ENCODE assay signal across 7 cellular contexts in genomic region chr7:22726849-22727792, GRCh38. TPM values are rescaled to one million over a fixed set of nuclear protein-coding genes. Genes with fewer than 3 reads are reported as not detected.
DNase-seq lines count a peak whose midpoint lies in the region; ATAC-seq and TF ChIP-seq lines count a peak whose summit lies in the region.

TSS of gene IL6 (plus strand) at chr7:22727200. CDS start at chr7:22727263, 63 bp downstream.

- 37% methylated on average over 18 of the region's 31 CpGs for WGBS in esophagus muscularis mucosa

- H3K4me1 ChIP-seq in esophagus muscularis mucosa, result peaks cover 57 to 77% (median 75%) of the 10 kb centered on the region in 4 donors

- peak within 1 kb of the TSS; percentile 60 for H3K4me3 Mint-ChIP-seq in activated CD4-positive, alpha-beta T cell treated with anti-CD3 and anti-CD28 coated beads, Interleukin-2, amount 10 ng/mL, durations not matched to agents 7 days and 5 days
- peak within 1 kb of the TSS; percentile 80 for H3K4me3 Mint-ChIP-seq in type B pancreatic cell

- TF ChIP-seq CTCF in GM12875 (IDR thresholded peaks at IDR 0.05; ENCODE audit: borderline replicate concordance, insufficient read depth, low read depth, low read length) (0 out of 2 replicates have a peak, but pooled peaks have one; percentile 3), esophagus muscularis mucosa (IDR thresholded peaks at IDR 0.05) (no peak), type B pancreatic cell (conservative IDR thresholded peaks at IDR 0.05) (no peak)

- no peaks in the 10 kb centered on the region for H3K36me3 ChIP-seq in esophagus muscularis mucosa

- H3K27ac Mint-ChIP-seq in activated CD4-positive, alpha-beta T cell treated with anti-CD3 and anti-CD28 coated beads, Interleukin-2, amount 10 ng/mL, durations not matched to agents 7 days and 5 days, result peak within 1 kb of the TSS; percentile 78
- H3K27ac Mint-ChIP-seq in type B pancreatic cell, result peak within 1 kb of the TSS; percentile 88

- intact Hi-C loops in esophagus muscularis mucosa (cut with DNase I), result loop anchor here (2.0 to 10.0 kb wide), 2 partner anchors 166 to 328 kb away; no protein-coding TSS in a partner anchor

- no peak within 1 kb of the TSS for H3K4me3 ChIP-seq in GM12875 (ENCODE audit: low read depth, low read length)
- peak within 1 kb of the TSS; percentile 46 to 59 (median 50) for H3K4me3 ChIP-seq in esophagus muscularis mucosa

- no peaks in the 10 kb centered on the region for H3K9me3 ChIP-seq in esophagus muscularis mucosa

- no peaks in the 10 kb centered on the region for H3K27me3 ChIP-seq in esophagus muscularis mucosa

- no peak for ATAC-seq in GM21786 (IDR thresholded peaks at IDR 0.05; ENCODE audit: unreplicated experiment)

- peaks cover 40% of the 10 kb centered on the region for H3K27me3 Mint-ChIP-seq in activated CD4-positive, alpha-beta T cell treated with anti-CD3 and anti-CD28 coated beads, Interleukin-2, amount 10 ng/mL, durations not matched to agents 7 days and 5 days
- peaks cover 11% of the 10 kb centered on the region for H3K27me3 Mint-ChIP-seq in type B pancreatic cell

- peak within 1 kb of the TSS; percentile 77 to 87 (median 84) for H3K27ac ChIP-seq in esophagus muscularis mucosa (replicated peaks in 1 of 4)

- H3K4me1 Mint-ChIP-seq in activated CD4-positive, alpha-beta T cell treated with anti-CD3 and anti-CD28 coated beads, Interleukin-2, amount 10 ng/mL, durations not matched to agents 7 days and 5 days, result peaks cover 61% of the 10 kb centered on the region
- peaks cover 14% of the 10 kb centered on the region for H3K4me1 Mint-ChIP-seq in type B pancreatic cell (ENCODE audit: unreplicated experiment)

- CTCF ChIA-PET in activated CD4-positive, alpha-beta T cell treated with anti-CD3 and anti-CD28 coated beads, Interleukin-2, amount 10 ng/mL, durations not matched to agents 7 days and 5 days (lab: Charles Lee), result interaction anchor here (0.7 to 2.1 kb wide), 11 partner anchors 8 to 329 kb away, joined by 3 to 14 read pairs (median 4); no protein-coding TSS in a partner anchor

- TF ChIP-seq EP300 in esophagus muscularis mucosa (IDR thresholded peaks at IDR 0.05), result no peak

- POLR2A ChIA-PET in activated CD4-positive, alpha-beta T cell treated with anti-CD3 and anti-CD28 coated beads, Interleukin-2, amount 10 ng/mL, durations not matched to agents 7 days and 5 days (lab: Charles Lee), result interaction anchor here (0.6 kb wide), 1 partner anchor 54 kb away, joined by 3 read pairs; no protein-coding TSS in a partner anchor

- no peaks in the 10 kb centered on the region for H3K9me3 Mint-ChIP-seq in activated CD4-positive, alpha-beta T cell treated with anti-CD3 and anti-CD28 coated beads, Interleukin-2, amount 10 ng/mL, durations not matched to agents 7 days and 5 days
- H3K9me3 Mint-ChIP-seq in type B pancreatic cell, result no peaks in the 10 kb centered on the region

- peaks cover 1% of the 10 kb centered on the region for H3K36me3 Mint-ChIP-seq in activated CD4-positive, alpha-beta T cell treated with anti-CD3 and anti-CD28 coated beads, Interleukin-2, amount 10 ng/mL, durations not matched to agents 7 days and 5 days (ENCODE audit: low read depth)
- H3K36me3 Mint-ChIP-seq in type B pancreatic cell, result no peaks in the 10 kb centered on the region

- DNase-seq in NCI-H1694 (lab: John Stamatoyannopoulos, UW) (peak; percentile 31), esophagus muscularis mucosa (ENCODE audit: extremely low spot score) (no peak), mucosa of gallbladder (ENCODE audit: low spot score) (peak; percentile 64), type B pancreatic cell (ENCODE audit: extremely low spot score, unreplicated experiment) (no peak)
- peak; percentile 8 for DNase-seq in activated CD4-positive, alpha-beta T cell treated with anti-CD3 and anti-CD28 coated beads, Interleukin-2, amount 10 ng/mL, durations not matched to agents 7 days and 5 days

- TF ChIP-seq POLR2A in esophagus muscularis mucosa (IDR thresholded peaks at IDR 0.05; ENCODE audit: low read depth), result no peak

RNA-seq across cellular contexts. Expression of gene IL6, which starts in this region (rescaled TPM):
- total RNA-seq in activated CD4-positive, alpha-beta T cell treated with anti-CD3 and anti-CD28 coated beads, Interleukin-2, amount 10 ng/mL, durations not matched to agents 7 days and 5 days, result under 1 TPM; 0.67 to 0.92 TPM
- total RNA-seq in esophagus muscularis mucosa (10 to 100 TPM in 1 of 4 donors, 1 to 10 TPM in 2, under 1 TPM in 1; 0.83 to 51.4 (median 3.4) TPM), mucosa of gallbladder (0.52 TPM), type B pancreatic cell (ENCODE audit: low replicate concordance) (1.8 TPM in 1 of 2 replicates, not detected in the other)

Comparison
In these comparisons a context has a peak if more than half of its experiments do, and no peak if none do; other contexts are left out.
1. Peak in DNase-seq in activated CD4-positive, alpha-beta T cell treated with anti-CD3 and anti-CD28 coated beads, Interleukin-2, amount 10 ng/mL, durations not matched to agents 7 days and 5 days; RNA of the gene not detected or under 1 TPM.
2. Peak in DNase-seq in mucosa of gallbladder; RNA of the gene not detected or under 1 TPM.